Comparison of ENCODE assay signal across 8 cellular contexts in the genomic region with DNA sequence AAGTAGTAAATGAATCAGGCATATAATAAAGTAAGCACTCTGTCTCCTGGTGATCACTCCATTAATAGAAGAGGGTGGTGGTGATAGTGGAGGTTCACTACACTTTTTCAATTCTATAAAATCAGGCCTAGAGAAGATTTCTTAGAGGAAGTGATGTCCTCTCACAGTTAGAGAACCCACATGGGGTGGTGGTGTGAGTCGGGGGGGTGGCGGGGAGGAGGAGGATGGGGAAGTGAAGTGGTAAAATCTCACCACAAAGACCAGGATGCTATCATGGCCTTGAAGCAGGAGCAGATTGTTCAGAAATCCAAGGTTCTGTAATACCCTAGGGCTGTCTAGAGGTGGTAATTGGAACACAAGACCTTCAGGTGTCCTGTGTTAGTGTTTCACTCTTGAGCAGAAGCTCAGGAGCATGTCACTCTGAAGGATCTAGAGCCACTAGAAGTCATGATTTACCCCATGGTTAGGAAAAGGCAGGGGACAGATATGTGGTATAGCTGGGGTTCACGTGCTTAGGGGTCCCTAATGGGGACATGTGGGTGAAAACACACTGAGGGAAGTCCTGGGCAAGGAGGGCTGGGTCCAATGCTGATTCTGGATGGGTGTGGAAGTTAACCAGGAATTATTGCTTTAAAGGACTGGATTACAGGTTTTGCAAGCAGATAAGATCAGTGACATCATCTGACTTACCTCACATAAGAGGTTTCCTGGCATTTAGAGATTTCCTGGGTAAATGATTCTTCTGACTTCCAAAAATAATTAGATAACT. TPM values are rescaled to one million over a fixed set of nuclear protein-coding genes. Genes with fewer than 3 reads are reported as not detected.
DNase-seq lines count a peak whose midpoint lies in the region; ATAC-seq and TF ChIP-seq lines count a peak whose summit lies in the region.

No MANE protein-coding gene starts in this region.

- H3K27me3 ChIP-seq in left lung: no peaks in the 10 kb centered on the region
- no peaks in the 10 kb centered on the region for H3K27me3 ChIP-seq in subcutaneous abdominal adipose tissue (ENCODE audit: control insufficient read depth in 5 of 5, insufficient read depth in 4 of 5, low read length in 5 of 5)

- DNase-seq in GM10248 (ENCODE audit: extremely low spot score): peak; percentile 22
- peak; percentile 75 for DNase-seq in KBM-7
- peak; percentile 17 for DNase-seq in activated T-helper 1 cell treated with Interleukin-2 at 50 U/mL for 16 hours (ENCODE audit: low read depth)
- DNase-seq in left lung: peak; percentile 52 to 85

- TF ChIP-seq CTCF in GM10248 (IDR thresholded peaks at IDR 0.05; ENCODE audit: control extremely low read depth, extremely low read depth, low read depth, missing control alignments): no peak
- TF ChIP-seq CTCF in left lung (IDR thresholded peaks at IDR 0.05): no peak

- POLR2A ChIA-PET in GM10248 (lab: Yijun Ruan, JAX): no interaction called here

- in situ Hi-C loops in KBM-7 (cut with MboI; ENCODE audit: low pct_unique_long_range_greater_than_20kb, low sequenced_read_pairs): no loop called here

- peak overlapping the region in 1 of 5 donors; percentile 30 for H3K9ac ChIP-seq in subcutaneous abdominal adipose tissue (ENCODE audit: low read length in 5 of 5)

- H3K27ac ChIP-seq in left lung (peak overlapping the region; percentile 19 to 93), subcutaneous abdominal adipose tissue (ENCODE audit: low read depth, low read length) (peak overlapping the region; percentile 5)

- H3K4me3 ChIP-seq in left lung (no peak overlapping the region), subcutaneous abdominal adipose tissue (ENCODE audit: low read depth in 1 of 5, low read length in 5 of 5) (no peak overlapping the region)

- peaks cover 0 to 6% of the 10 kb centered on the region in 2 donors for H3K36me3 ChIP-seq in left lung
- H3K36me3 ChIP-seq in subcutaneous abdominal adipose tissue (ENCODE audit: control insufficient read depth in 5 of 5, insufficient read depth in 5 of 5, low read length in 5 of 5): peaks cover 4 to 15% (median 14%) of the 10 kb centered on the region in 5 donors

- H3K4me1 ChIP-seq in left lung (peaks cover 0 to 39% of the 10 kb centered on the region in 2 donors), subcutaneous abdominal adipose tissue (ENCODE audit: control insufficient read depth in 5 of 5, insufficient read depth in 5 of 5, low read length in 5 of 5) (peaks cover 8 to 20% (median 17%) of the 10 kb centered on the region in 5 donors)

- intact Hi-C loops in left lung (cut with DNase I): no loop called here

- no peaks in the 10 kb centered on the region for H3K9me3 ChIP-seq in left lung
- no peaks in the 10 kb centered on the region for H3K9me3 ChIP-seq in subcutaneous abdominal adipose tissue (ENCODE audit: control insufficient read depth in 5 of 5, low read length in 5 of 5)

- peak; percentile 76 for ATAC-seq in left lung
- no peak for ATAC-seq in GM18858 (IDR thresholded peaks at IDR 0.05; ENCODE audit: unreplicated experiment)
- ATAC-seq in GM21619 (IDR thresholded peaks at IDR 0.05; ENCODE audit: unreplicated experiment): no peak
- ATAC-seq in HG02970 (IDR thresholded peaks at IDR 0.05; ENCODE audit: low FRiP score, unreplicated experiment): no peak

- CTCF ChIA-PET in GM10248 (lab: Yijun Ruan, JAX): interaction anchor here (1.0 to 1.9 kb wide), 6 partner anchors 9 to 23 kb away, joined by 3 to 6 read pairs (median 5); no protein-coding TSS in a partner anchor

RNA-seq across cellular contexts. Expression of gene RNF125, which starts 31.0 kb away (rescaled TPM):
- 1 to 10 TPM; 4.3 to 6.1 TPM for total RNA-seq in left lung

RNA-seq across cellular contexts. Expression of gene RNF138, which starts 42.1 kb away (rescaled TPM):
- 10 to 100 TPM; 24.7 to 30.7 TPM for total RNA-seq in left lung

Comparison
In these comparisons a context has a peak if more than half of its experiments do, and no peak if none do; other contexts are left out.
1. DNase-seq: peak in every context shown above with its lines; median percentile 75 in KBM-7; 68 in left lung; 22 in GM10248; 17 in activated T-helper 1 cell treated with Interleukin-2 at 50 U/mL for 16 hours.